ENCODE assay signal across 2 cellular contexts in the genomic region with DNA sequence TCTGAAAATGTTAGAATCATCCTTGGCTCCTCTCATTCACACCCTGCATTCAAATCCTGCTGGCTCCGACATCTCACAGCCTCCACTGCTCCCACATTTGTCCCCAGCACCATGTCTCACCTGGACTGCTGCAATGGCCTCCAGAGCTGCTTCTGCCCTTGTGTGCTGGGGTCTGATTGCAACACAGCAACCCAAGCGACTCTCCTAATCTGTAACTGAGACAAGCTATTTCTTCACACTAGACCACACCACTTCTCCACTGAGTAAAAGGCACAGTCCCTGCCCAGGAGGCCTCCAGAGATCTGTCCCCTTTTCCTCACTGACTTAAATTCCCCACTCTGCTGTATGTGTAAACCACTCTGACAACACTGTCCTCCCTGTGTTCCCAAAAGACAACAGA.
TF ChIP-seq lines count a peak whose summit lies in the region.

No MANE protein-coding gene starts in this region.

TF ChIP-seq in H1, 55 proteins besides CTCF, POLR2A, EP300 and RAD21 (continued from another document):
- TF ChIP-seq, protein P1, sequence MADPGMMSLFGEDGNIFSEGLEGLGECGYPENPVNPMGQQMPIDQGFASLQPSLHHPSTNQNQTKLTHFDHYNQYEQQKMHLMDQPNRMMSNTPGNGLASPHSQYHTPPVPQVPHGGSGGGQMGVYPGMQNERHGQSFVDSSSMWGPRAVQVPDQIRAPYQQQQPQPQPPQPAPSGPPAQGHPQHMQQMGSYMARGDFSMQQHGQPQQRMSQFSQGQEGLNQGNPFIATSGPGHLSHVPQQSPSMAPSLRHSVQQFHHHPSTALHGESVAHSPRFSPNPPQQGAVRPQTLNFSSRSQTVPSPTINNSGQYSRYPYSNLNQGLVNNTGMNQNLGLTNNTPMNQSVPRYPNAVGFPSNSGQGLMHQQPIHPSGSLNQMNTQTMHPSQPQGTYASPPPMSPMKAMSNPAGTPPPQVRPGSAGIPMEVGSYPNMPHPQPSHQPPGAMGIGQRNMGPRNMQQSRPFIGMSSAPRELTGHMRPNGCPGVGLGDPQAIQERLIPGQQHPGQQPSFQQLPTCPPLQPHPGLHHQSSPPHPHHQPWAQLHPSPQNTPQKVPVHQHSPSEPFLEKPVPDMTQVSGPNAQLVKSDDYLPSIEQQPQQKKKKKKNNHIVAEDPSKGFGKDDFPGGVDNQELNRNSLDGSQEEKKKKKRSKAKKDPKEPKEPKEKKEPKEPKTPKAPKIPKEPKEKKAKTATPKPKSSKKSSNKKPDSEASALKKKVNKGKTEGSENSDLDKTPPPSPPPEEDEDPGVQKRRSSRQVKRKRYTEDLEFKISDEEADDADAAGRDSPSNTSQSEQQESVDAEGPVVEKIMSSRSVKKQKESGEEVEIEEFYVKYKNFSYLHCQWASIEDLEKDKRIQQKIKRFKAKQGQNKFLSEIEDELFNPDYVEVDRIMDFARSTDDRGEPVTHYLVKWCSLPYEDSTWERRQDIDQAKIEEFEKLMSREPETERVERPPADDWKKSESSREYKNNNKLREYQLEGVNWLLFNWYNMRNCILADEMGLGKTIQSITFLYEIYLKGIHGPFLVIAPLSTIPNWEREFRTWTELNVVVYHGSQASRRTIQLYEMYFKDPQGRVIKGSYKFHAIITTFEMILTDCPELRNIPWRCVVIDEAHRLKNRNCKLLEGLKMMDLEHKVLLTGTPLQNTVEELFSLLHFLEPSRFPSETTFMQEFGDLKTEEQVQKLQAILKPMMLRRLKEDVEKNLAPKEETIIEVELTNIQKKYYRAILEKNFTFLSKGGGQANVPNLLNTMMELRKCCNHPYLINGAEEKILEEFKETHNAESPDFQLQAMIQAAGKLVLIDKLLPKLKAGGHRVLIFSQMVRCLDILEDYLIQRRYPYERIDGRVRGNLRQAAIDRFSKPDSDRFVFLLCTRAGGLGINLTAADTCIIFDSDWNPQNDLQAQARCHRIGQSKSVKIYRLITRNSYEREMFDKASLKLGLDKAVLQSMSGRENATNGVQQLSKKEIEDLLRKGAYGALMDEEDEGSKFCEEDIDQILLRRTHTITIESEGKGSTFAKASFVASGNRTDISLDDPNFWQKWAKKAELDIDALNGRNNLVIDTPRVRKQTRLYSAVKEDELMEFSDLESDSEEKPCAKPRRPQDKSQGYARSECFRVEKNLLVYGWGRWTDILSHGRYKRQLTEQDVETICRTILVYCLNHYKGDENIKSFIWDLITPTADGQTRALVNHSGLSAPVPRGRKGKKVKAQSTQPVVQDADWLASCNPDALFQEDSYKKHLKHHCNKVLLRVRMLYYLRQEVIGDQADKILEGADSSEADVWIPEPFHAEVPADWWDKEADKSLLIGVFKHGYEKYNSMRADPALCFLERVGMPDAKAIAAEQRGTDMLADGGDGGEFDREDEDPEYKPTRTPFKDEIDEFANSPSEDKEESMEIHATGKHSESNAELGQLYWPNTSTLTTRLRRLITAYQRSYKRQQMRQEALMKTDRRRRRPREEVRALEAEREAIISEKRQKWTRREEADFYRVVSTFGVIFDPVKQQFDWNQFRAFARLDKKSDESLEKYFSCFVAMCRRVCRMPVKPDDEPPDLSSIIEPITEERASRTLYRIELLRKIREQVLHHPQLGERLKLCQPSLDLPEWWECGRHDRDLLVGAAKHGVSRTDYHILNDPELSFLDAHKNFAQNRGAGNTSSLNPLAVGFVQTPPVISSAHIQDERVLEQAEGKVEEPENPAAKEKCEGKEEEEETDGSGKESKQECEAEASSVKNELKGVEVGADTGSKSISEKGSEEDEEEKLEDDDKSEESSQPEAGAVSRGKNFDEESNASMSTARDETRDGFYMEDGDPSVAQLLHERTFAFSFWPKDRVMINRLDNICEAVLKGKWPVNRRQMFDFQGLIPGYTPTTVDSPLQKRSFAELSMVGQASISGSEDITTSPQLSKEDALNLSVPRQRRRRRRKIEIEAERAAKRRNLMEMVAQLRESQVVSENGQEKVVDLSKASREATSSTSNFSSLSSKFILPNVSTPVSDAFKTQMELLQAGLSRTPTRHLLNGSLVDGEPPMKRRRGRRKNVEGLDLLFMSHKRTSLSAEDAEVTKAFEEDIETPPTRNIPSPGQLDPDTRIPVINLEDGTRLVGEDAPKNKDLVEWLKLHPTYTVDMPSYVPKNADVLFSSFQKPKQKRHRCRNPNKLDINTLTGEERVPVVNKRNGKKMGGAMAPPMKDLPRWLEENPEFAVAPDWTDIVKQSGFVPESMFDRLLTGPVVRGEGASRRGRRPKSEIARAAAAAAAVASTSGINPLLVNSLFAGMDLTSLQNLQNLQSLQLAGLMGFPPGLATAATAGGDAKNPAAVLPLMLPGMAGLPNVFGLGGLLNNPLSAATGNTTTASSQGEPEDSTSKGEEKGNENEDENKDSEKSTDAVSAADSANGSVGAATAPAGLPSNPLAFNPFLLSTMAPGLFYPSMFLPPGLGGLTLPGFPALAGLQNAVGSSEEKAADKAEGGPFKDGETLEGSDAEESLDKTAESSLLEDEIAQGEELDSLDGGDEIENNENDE (IDR thresholded peaks at IDR 0.05; ENCODE audit: insufficient replicate concordance, low read length): no peak
- no peak for TF ChIP-seq TAF1 (IDR thresholded peaks at IDR 0.05; ENCODE audit: low read depth, low read length)
- TF ChIP-seq EZH2 (IDR thresholded peaks at IDR 0.05; ENCODE audit: low read depth, low read length, severe bottlenecking): no peak
- no peak for TF ChIP-seq SAP30 (IDR thresholded peaks at IDR 0.05; ENCODE audit: insufficient read depth, insufficient replicate concordance, low read length)
- no peak for TF ChIP-seq PHF8 (conservative IDR thresholded peaks at IDR 0.05; ENCODE audit: low read depth, low read length)
- TF ChIP-seq HDAC6 (IDR thresholded peaks at IDR 0.05; ENCODE audit: low read depth, low read length): no peak
- TF ChIP-seq TCF12 (IDR thresholded peaks at IDR 0.05; ENCODE audit: low read depth, low read length): no peak
- no peak for TF ChIP-seq ZNF274 (IDR thresholded peaks at IDR 0.05; ENCODE audit: borderline replicate concordance, extremely low read depth, low read length)
- no peak for TF ChIP-seq RBBP5 (IDR thresholded peaks at IDR 0.05; ENCODE audit: borderline replicate concordance, low read depth, low read length)
- TF ChIP-seq BACH1 (IDR thresholded peaks at IDR 0.05; ENCODE audit: low read length): no peak
- TF ChIP-seq CTBP2 (IDR thresholded peaks at IDR 0.05; ENCODE audit: borderline replicate concordance, insufficient read depth, insufficient read length, low read length): no peak
- TF ChIP-seq TEAD4 (IDR thresholded peaks at IDR 0.05; ENCODE audit: low read depth, low read length): no peak

TF ChIP-seq in SK-N-SH treated with all-trans-retinoic acid at 6 μM for 48 hours, 23 proteins besides CTCF, POLR2A, EP300 and RAD21 (continued from another document):
- TF ChIP-seq ZNF565 (CRISPR knock-in tag; conservative IDR thresholded peaks at IDR 0.05; ENCODE audit: low read depth): no peak
- TF ChIP-seq ZNF70 (CRISPR knock-in tag; IDR thresholded peaks at IDR 0.05): no peak
